In the genomic region with DNA sequence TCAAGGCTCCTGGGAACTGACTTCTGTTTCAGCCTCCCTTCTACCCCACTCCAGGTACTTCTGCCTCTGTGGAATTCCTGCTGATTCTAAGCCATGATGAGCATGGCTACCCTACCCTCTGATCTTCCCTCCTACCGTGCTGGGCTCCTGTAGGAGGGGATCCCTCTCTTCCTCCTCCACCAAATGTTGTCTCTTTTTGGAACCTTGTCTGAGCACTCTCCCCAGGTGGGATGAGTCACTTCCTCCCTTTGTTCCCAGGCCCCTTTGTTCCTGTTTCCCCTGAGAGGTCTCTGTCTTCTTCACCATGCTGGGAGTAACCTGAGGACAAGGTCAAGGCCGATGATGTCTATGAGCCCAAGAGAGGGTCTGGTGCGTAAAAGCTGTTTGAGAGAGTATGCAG, we compare ENCODE assay signal across 24 cellular contexts.
DNase-seq lines count a peak whose midpoint lies in the region; ATAC-seq, FAIRE-seq and TF ChIP-seq lines count a peak whose summit lies in the region.
"Had no signal": no experiment of that assay in that cellular context is flagged by ENCODE, and none has a peak within 500 bp of the region (broad histone marks: within the 10 kb centered on the region; RNA-seq: fewer than 3 reads in every experiment).

No MANE protein-coding gene starts in this region.

- TF ChIP-seq CTCF in H1 (IDR thresholded peaks at IDR 0.05; ENCODE audit: control extremely low read depth in 1 of 3, insufficient read depth in 1 of 3, low read depth in 1 of 3, low read length in 3 of 3) = no peak

- H2AK5ac ChIP-seq in H1 (ENCODE audit: low read depth, low read length) = no peak overlapping the region
- H2AK5ac ChIP-seq in mesenchymal stem cell (ENCODE audit: low read length, severe bottlenecking) = no peak overlapping the region

- peaks cover 7% of the 10 kb centered on the region; the same call in 1 of the 2 replicates for H3K9me3 ChIP-seq in HUES6 (ENCODE audit: control insufficient read depth, insufficient read depth, low read depth, low read length)
- peaks cover 0 to 4% of the 10 kb centered on the region in 2 experiments; a peak in 1 of 4 replicates for H3K9me3 ChIP-seq in H1 (ENCODE audit: insufficient read depth in 2 of 2, low read depth in 1 of 2, low read length in 1 of 2)
- H3K9me3 ChIP-seq in mesenchymal stem cell (ENCODE audit: control insufficient read depth, low read length) = peaks cover 7% of the 10 kb centered on the region

- H2BK15ac ChIP-seq in H1 (ENCODE audit: low read length) (no peak overlapping the region), mesenchymal stem cell (ENCODE audit: low read depth, poor library complexity, severe bottlenecking) (no peak overlapping the region)

- no peak for TF ChIP-seq POLR2A in H1 (IDR thresholded peaks at IDR 0.05; ENCODE audit: control extremely low read depth in 1 of 2, low read depth in 2 of 2, low read length in 2 of 2)

- H4K5ac ChIP-seq in H1 (ENCODE audit: insufficient read length, low read depth, low read length) = no peak overlapping the region

- WGBS in H1 (ENCODE audit: extremely low coverage in 1 of 2, insufficient coverage in 1 of 2, insufficient read length in 1 of 2, insufficient replicate concordance in 2 of 2, low coverage in 1 of 2, low lambda C conversion rate in 2 of 2, missing lambda C conversion rate in 1 of 2), 2 experiments = 92% methylated on average over 3 of the region's 3 CpGs; no CpG with 5 or more reads in 1 of the 2 experiments
- 81% methylated on average over 3 of the region's 3 CpGs for whole genome bisulfite sequencing in mesenchymal stem cell

- H3K4me3 ChIP-seq in HUES6 (ENCODE audit: low read depth, low read length) (no peak overlapping the region), H1 (ENCODE audit: extremely low read depth in 1 of 4, insufficient read depth in 2 of 4, low read depth in 3 of 4, low read length in 4 of 4) (no peak overlapping the region), mesenchymal stem cell (ENCODE audit: insufficient read depth in 1 of 2, low read depth in 1 of 2, low read length in 2 of 2) (no peak overlapping the region)
- H3K4me3 ChIP-seq: PC-9, SK-N-MC had no signal

- no peaks in the 10 kb centered on the region for H3K79me2 ChIP-seq in H1 (ENCODE audit: control insufficient read depth in 1 of 2, insufficient read depth in 2 of 2, low read length in 2 of 2)

- H3K79me1 ChIP-seq in H1 (ENCODE audit: low read depth, low read length) = no peaks in the 10 kb centered on the region
- no peaks in the 10 kb centered on the region for H3K79me1 ChIP-seq in mesenchymal stem cell (replicated peaks; ENCODE audit: low read length, poor library complexity, severe bottlenecking)

- no peak overlapping the region for H2BK5ac ChIP-seq in H1 (ENCODE audit: low read depth, low read length)
- H2BK5ac ChIP-seq in mesenchymal stem cell (ENCODE audit: low read depth, low read length, poor library complexity, severe bottlenecking) = no peak overlapping the region

- H3K36me3 ChIP-seq in HUES6 (ENCODE audit: control insufficient read depth, insufficient read depth, low read length) (no peaks in the 10 kb centered on the region), H1 (ENCODE audit: control insufficient read depth in 2 of 4, insufficient read depth in 4 of 4, low read length in 3 of 4) (no peaks in the 10 kb centered on the region), mesenchymal stem cell (ENCODE audit: control insufficient read depth in 1 of 2, insufficient read depth in 2 of 2, low read depth in 1 of 2, low read length in 2 of 2) (no peaks in the 10 kb centered on the region)

- no peaks in the 10 kb centered on the region for H4K20me1 ChIP-seq in H1 (replicated peaks in 1 of 2; ENCODE audit: control insufficient read depth in 1 of 2, insufficient read depth in 2 of 2, low read length in 2 of 2)

- H4K8ac ChIP-seq in H1 (ENCODE audit: extremely low read depth, insufficient read depth, low read length) (no peak overlapping the region), mesenchymal stem cell (ENCODE audit: low read length) (no peak overlapping the region)

- CTCF ChIA-PET in H1 (lab: Charles Lee; ENCODE audit: partially characterized antibody) = interaction anchor here (0.6 to 1.8 kb wide), 3 partner anchors 8 to 152 kb away, joined by 3 to 5 read pairs (median 4); no protein-coding TSS in a partner anchor

- H3K9ac ChIP-seq in HUES6 (ENCODE audit: low read length) = no peak overlapping the region
- H3K9ac ChIP-seq in H1 (replicated peaks in 1 of 4; ENCODE audit: extremely low read depth in 1 of 4, low read depth in 3 of 4, low read length in 3 of 4) = no peak overlapping the region
- H3K9ac ChIP-seq in mesenchymal stem cell (ENCODE audit: low read length) = no peak overlapping the region

- no peak for FAIRE-seq in H1 (lab: Jason Lieb, UNC)
- FAIRE-seq: D721Med, GM12892, GM19239 had no signal

- no peak for TF ChIP-seq EP300 in H1 (IDR thresholded peaks at IDR 0.05; ENCODE audit: borderline replicate concordance in 1 of 2, low read depth in 2 of 2, low read length in 2 of 2)

- H3K4ac ChIP-seq in H1 (replicated peaks; ENCODE audit: insufficient read length, low read depth, low read length) (no peak overlapping the region), mesenchymal stem cell (ENCODE audit: low read depth in 1 of 2, low read length in 2 of 2) (no peak overlapping the region)

- H2BK12ac ChIP-seq in H1 (ENCODE audit: low read depth, low read length) (no peak overlapping the region), mesenchymal stem cell (ENCODE audit: low read length in 2 of 2) (no peak overlapping the region)

- no peak overlapping the region for H2AFZ ChIP-seq in H1 (ENCODE audit: low read length)
- H2AFZ ChIP-seq in mesenchymal stem cell (ENCODE audit: low read depth, low read length) = no peak overlapping the region
- H2AFZ ChIP-seq: PC-9 had no signal

- H3K18ac ChIP-seq in H1 (ENCODE audit: extremely low read depth, low read length) (no peak overlapping the region), mesenchymal stem cell (ENCODE audit: low read depth in 1 of 2, low read length in 2 of 2) (no peak overlapping the region)

- H4K91ac ChIP-seq in H1 (replicated peaks; ENCODE audit: insufficient read length, low read length) (no peak overlapping the region), mesenchymal stem cell (ENCODE audit: low read length) (no peak overlapping the region)

- DNase-seq in cardiac septum (ENCODE audit: low spot score) (peak; percentile 14), Right ventricle myocardium inferior (ENCODE audit: missing footprints) (no peak), H1 (ENCODE audit: low read depth in 1 of 2, low spot score in 2 of 2) (no peak), NCI-H524 (lab: John Stamatoyannopoulos, UW) (no peak), DMS79 treated with DMSO at 0.1 percent for 48 hours (lab: John Stamatoyannopoulos, UW) (no peak), mesenchymal stem cell (no peak)
- DNase-seq in stimulated activated CD4-positive, alpha-beta T cell treated with anti-CD3 and anti-CD28 coated beads, Interleukin-15, amount 100 ng/mL, for 24 hours = no peak
- DNase-seq: CD4-positive, alpha-beta T cell; DMS79; HFFc6; Karpas-422; NCI-H1092 treated with DMSO at 0.1 percent for 48 hours; NCI-H1436; NCI-H2029; NCI-H446; NCI-H526; PC-9; RPMI8226; SIG-M5 had no signal

- H3K27me3 ChIP-seq in HUES6 (ENCODE audit: control insufficient read depth, insufficient read depth, low read length) (no peaks in the 10 kb centered on the region), H1 (replicated peaks in 1 of 4; ENCODE audit: control insufficient read depth in 3 of 4, extremely low read depth in 1 of 4, insufficient read depth in 3 of 4, low read length in 3 of 4) (no peaks in the 10 kb centered on the region), mesenchymal stem cell (ENCODE audit: control insufficient read depth in 1 of 2, insufficient read depth in 1 of 2, low read length in 2 of 2) (peaks cover 0 to 5% of the 10 kb centered on the region in 2 experiments)

- peak overlapping the region; percentile 34; the same call in 1 of the 2 replicates for H2BK20ac ChIP-seq in H1 (ENCODE audit: low read length)

- H3K4me1 ChIP-seq in HUES6 (ENCODE audit: control insufficient read depth, insufficient read depth, low read length) (peaks cover 19% of the 10 kb centered on the region), H1 (replicated peaks in 1 of 4; ENCODE audit: control insufficient read depth in 3 of 4, insufficient read depth in 4 of 4, low read length in 3 of 4) (no peaks in the 10 kb centered on the region), mesenchymal stem cell (ENCODE audit: control insufficient read depth, insufficient read depth, low read depth, low read length) (peaks cover 2% of the 10 kb centered on the region)

- TF ChIP-seq RAD21 in H1 (IDR thresholded peaks at IDR 0.05 in 1 of 2, conservative IDR thresholded peaks at IDR 0.05 in 1 of 2; ENCODE audit: low read depth in 2 of 2, low read length in 2 of 2) = no peak

- POLR2A ChIA-PET in H1 (lab: Charles Lee; ENCODE audit: partially characterized antibody) = interaction anchor here (1.6 kb wide), 1 partner anchor 10 kb away, joined by 5 read pairs; no protein-coding TSS in a partner anchor

- no peak for ATAC-seq in Right ventricle myocardium inferior

- H3K4me2 ChIP-seq in H1 (ENCODE audit: insufficient read depth in 1 of 2, low read depth in 2 of 2, low read length in 2 of 2) (no peak overlapping the region), mesenchymal stem cell (ENCODE audit: low read length, poor library complexity, severe bottlenecking) (no peak overlapping the region)
- H3K4me2 ChIP-seq: PC-9 had no signal

- H3K56ac ChIP-seq in H1 (replicated peaks; ENCODE audit: insufficient read length, low read depth, low read length) = no peak overlapping the region

- no peak overlapping the region for H2BK120ac ChIP-seq in H1 (replicated peaks; ENCODE audit: low read depth, low read length)
- H2BK120ac ChIP-seq in mesenchymal stem cell (ENCODE audit: low read depth, low read length) = no peak overlapping the region

- intact Hi-C loops in cardiac septum (cut with DNase I) (no loop called here), Right ventricle myocardium inferior (cut with DNase I) (no loop called here)

- H3K27ac ChIP-seq in HUES6 (ENCODE audit: low read depth, low read length) (peak overlapping the region; percentile 38; the same call in 1 of the 2 replicates), H1 (ENCODE audit: low read depth, low read length) (no peak overlapping the region), mesenchymal stem cell (ENCODE audit: low read length, poor library complexity, severe bottlenecking) (no peak overlapping the region)
- H3K27ac ChIP-seq: PC-9, SK-N-MC had no signal

- no peak overlapping the region for H3K23ac ChIP-seq in H1 (ENCODE audit: insufficient read length)
- no peak overlapping the region for H3K23ac ChIP-seq in mesenchymal stem cell (ENCODE audit: low read length in 2 of 2)

- H3K14ac ChIP-seq in H1 (ENCODE audit: insufficient read length) = no peak overlapping the region
- H3K14ac ChIP-seq in mesenchymal stem cell (ENCODE audit: low read length in 2 of 2) = no peak overlapping the region

- H3K23me2 ChIP-seq in H1 (ENCODE audit: low read depth, low read length) = no peaks in the 10 kb centered on the region

TF ChIP-seq in H1, 55 proteins besides CTCF, POLR2A, EP300 and RAD21:
- TF ChIP-seq SUZ12 (IDR thresholded peaks at IDR 0.05; ENCODE audit: low read length) (no peak), JUND (IDR thresholded peaks at IDR 0.05; ENCODE audit: low read length) (peak; percentile 46; the same call in 1 of the 2 replicates), CHD1 (IDR thresholded peaks at IDR 0.05; ENCODE audit: low read depth, low read length) (no peak), KDM4A (IDR thresholded peaks at IDR 0.05; ENCODE audit: low read depth, low read length, severe bottlenecking) (no peak)
